ENCODE assay signal across 9 cellular contexts in genomic region chr7:18496336-18496700, GRCh38. TPM values are rescaled to one million over a fixed set of nuclear protein-coding genes. Genes with fewer than 3 reads are reported as not detected.
DNase-seq lines count a peak whose midpoint lies in the region; ATAC-seq and TF ChIP-seq lines count a peak whose summit lies in the region.
"Had no signal": no experiment of that assay in that cellular context is flagged by ENCODE, and none has a peak within 500 bp of the region (broad histone marks: within the 10 kb centered on the region; RNA-seq: fewer than 3 reads in every experiment).

No MANE protein-coding gene starts in this region.

- H3K9ac ChIP-seq in smooth muscle cell (ENCODE audit: low read depth) = no peak overlapping the region

- peaks cover 3% of the 10 kb centered on the region for H3F3A ChIP-seq in smooth muscle cell (ENCODE audit: low read depth)

- H4K20me1 ChIP-seq in OCI-LY7 (ENCODE audit: insufficient read depth, low read length) = peaks cover 10% of the 10 kb centered on the region; the same call in 1 of the 2 replicates
- H4K20me1 ChIP-seq in smooth muscle cell (ENCODE audit: low read depth) = no peaks in the 10 kb centered on the region

- H3K9me2 ChIP-seq in OCI-LY7 (ENCODE audit: insufficient read depth, low read length) = no peaks in the 10 kb centered on the region

- H3K36me3 ChIP-seq in OCI-LY7 (ENCODE audit: insufficient read depth, low read length) (no peaks in the 10 kb centered on the region), smooth muscle cell (ENCODE audit: low read depth) (no peaks in the 10 kb centered on the region)

- H3K9me3 ChIP-seq in OCI-LY7 (ENCODE audit: low read length) = no peaks in the 10 kb centered on the region
- H3K9me3 ChIP-seq in smooth muscle cell (replicated peaks; ENCODE audit: low read depth) = no peaks in the 10 kb centered on the region

- BruUV-seq in OCI-LY7 (replicated peaks; lab: Mats Ljungman, UMichigan) = no TSS peak

- POLR2A ChIA-PET in OCI-LY7 (lab: Charles Lee) = interaction anchor here (0.6 to 18.1 kb wide), 22 partner anchors 9 to 1546 kb away, joined by 3 to 532 read pairs (median 8); no protein-coding TSS in a partner anchor

- TF ChIP-seq CTCF in OCI-LY7 (conservative IDR thresholded peaks at IDR 0.05; ENCODE audit: low read length) (no peak), smooth muscle cell (IDR thresholded peaks at IDR 0.05; ENCODE audit: borderline replicate concordance, insufficient read depth, poor library complexity, severe bottlenecking) (no peak)

- peak overlapping the region; percentile 68; the same call in 1 of the 2 replicates for H2AFZ ChIP-seq in OCI-LY7 (ENCODE audit: low read length)
- H2AFZ ChIP-seq in smooth muscle cell (ENCODE audit: low read depth) = peak overlapping the region; percentile 47

- peaks cover 0 to 3% of the 10 kb centered on the region in 2 donors for H3K9me3 Mint-ChIP-seq in activated naive CD4-positive, alpha-beta T cell treated with anti-CD3 and anti-CD28 coated beads, Interleukin-2, amount 50 U/mL, for 72 hours

- WGBS in smooth muscle cell (ENCODE audit: low lambda C conversion rate) = 12% methylated on average over 3 of the region's 3 CpGs

- H3K4me2 ChIP-seq in OCI-LY7 (ENCODE audit: low read length) (peak overlapping the region; percentile 93), smooth muscle cell (peak overlapping the region; percentile 88)

- peak; percentile 1 for ATAC-seq in GM21447 (IDR thresholded peaks at IDR 0.05; ENCODE audit: unreplicated experiment)
- no peak for ATAC-seq in HG02642 (IDR thresholded peaks at IDR 0.05; ENCODE audit: poor library complexity, unreplicated experiment)
- no peak for ATAC-seq in activated naive CD4-positive, alpha-beta T cell treated with anti-CD3 and anti-CD28 coated beads, Interleukin-2, amount 50 U/mL, for 72 hours

- peaks cover 57% of the 10 kb centered on the region for H3K79me2 ChIP-seq in OCI-LY7 (ENCODE audit: insufficient read depth, low read depth, low read length)
- no peaks in the 10 kb centered on the region for H3K79me2 ChIP-seq in smooth muscle cell (ENCODE audit: low read depth)

- no peak for DNase-seq in OCI-LY7 (ENCODE audit: low spot score)
- DNase-seq in globus pallidus (ENCODE audit: low spot score) = peak; percentile 64
- no peak for DNase-seq in smooth muscle cell (lab: John Stamatoyannopoulos, UW; ENCODE audit: unreplicated experiment)
- no peak for DNase-seq in NCI-H1417 treated with DMSO at 0.1 percent for 48 hours (lab: John Stamatoyannopoulos, UW)
- DNase-seq in stimulated activated CD4-positive, alpha-beta T cell treated with anti-CD3 and anti-CD28 coated beads, Interleukin-4, amount 100 ng/mL, for 4 hours = no peak
- DNase-seq in activated naive CD4-positive, alpha-beta T cell treated with anti-CD3 and anti-CD28 coated beads, Interleukin-2, amount 50 U/mL, for 72 hours (ENCODE audit: low spot score in 2 of 2) = no peak

- CTCF ChIA-PET in OCI-LY7 (lab: Charles Lee; ENCODE audit: unreplicated experiment) = interaction anchor here (0.9 to 1.6 kb wide), 4 partner anchors 10 to 143 kb away, joined by 4 to 6 read pairs (median 4); no protein-coding TSS in a partner anchor

- H3K27ac Mint-ChIP-seq in activated naive CD4-positive, alpha-beta T cell treated with anti-CD3 and anti-CD28 coated beads, Interleukin-2, amount 50 U/mL, for 72 hours = no peak overlapping the region

- H3K4me1 ChIP-seq in OCI-LY7 (ENCODE audit: insufficient read depth, low read length, poor library complexity, severe bottlenecking) = peaks cover 35% of the 10 kb centered on the region
- H3K4me1 ChIP-seq in smooth muscle cell (ENCODE audit: low read depth) = peaks cover 21% of the 10 kb centered on the region

- H3K27ac ChIP-seq in OCI-LY7 (ENCODE audit: low read depth, low read length, poor library complexity, severe bottlenecking) (peak overlapping the region; percentile 79), smooth muscle cell (ENCODE audit: low read depth) (peak overlapping the region; percentile 91)

- H3K36me3 Mint-ChIP-seq in activated naive CD4-positive, alpha-beta T cell treated with anti-CD3 and anti-CD28 coated beads, Interleukin-2, amount 50 U/mL, for 72 hours = no peaks in the 10 kb centered on the region

- H3K4me3 ChIP-seq in OCI-LY7 (ENCODE audit: low read depth, low read length, poor library complexity, severe bottlenecking) = peak overlapping the region; percentile 85
- peak overlapping the region; percentile 40 for H3K4me3 ChIP-seq in smooth muscle cell
- H3K4me3 ChIP-seq: lung had no signal

- H3K27me3 ChIP-seq in smooth muscle cell (ENCODE audit: low read depth) = no peaks in the 10 kb centered on the region

- intact Hi-C loops in OCI-LY7 (cut with micrococcal nuclease; ENCODE audit: unreplicated experiment) = loop anchor here (1.0 to 10.0 kb wide), 5 partner anchors 24 to 552 kb away; partner anchors contain the start of gene SNX13

RNA-seq across cellular contexts. Expression of gene HDAC9, which starts 0.8 kb away (rescaled TPM):
- total RNA-seq in OCI-LY7 (2014; rRNA removed; shearing (Covaris generic)) = 90.3 and 91.7 TPM in 2 replicates
- 58.8 and 68.2 TPM in 2 replicates for total RNA-seq in OCI-LY7 (2022)
- 7.1 and 9.2 TPM in 2 replicates for total RNA-seq in smooth muscle cell
- 2.2 and 2.5 TPM in 2 replicates for polyA plus RNA-seq in smooth muscle cell
- total RNA-seq in activated naive CD4-positive, alpha-beta T cell treated with anti-CD3 and anti-CD28 coated beads, Interleukin-2, amount 50 U/mL, for 72 hours = under 1 TPM; 0.32 to 0.84 TPM
